Comparison of ENCODE assay signal across 10 cellular contexts in the genomic region with DNA sequence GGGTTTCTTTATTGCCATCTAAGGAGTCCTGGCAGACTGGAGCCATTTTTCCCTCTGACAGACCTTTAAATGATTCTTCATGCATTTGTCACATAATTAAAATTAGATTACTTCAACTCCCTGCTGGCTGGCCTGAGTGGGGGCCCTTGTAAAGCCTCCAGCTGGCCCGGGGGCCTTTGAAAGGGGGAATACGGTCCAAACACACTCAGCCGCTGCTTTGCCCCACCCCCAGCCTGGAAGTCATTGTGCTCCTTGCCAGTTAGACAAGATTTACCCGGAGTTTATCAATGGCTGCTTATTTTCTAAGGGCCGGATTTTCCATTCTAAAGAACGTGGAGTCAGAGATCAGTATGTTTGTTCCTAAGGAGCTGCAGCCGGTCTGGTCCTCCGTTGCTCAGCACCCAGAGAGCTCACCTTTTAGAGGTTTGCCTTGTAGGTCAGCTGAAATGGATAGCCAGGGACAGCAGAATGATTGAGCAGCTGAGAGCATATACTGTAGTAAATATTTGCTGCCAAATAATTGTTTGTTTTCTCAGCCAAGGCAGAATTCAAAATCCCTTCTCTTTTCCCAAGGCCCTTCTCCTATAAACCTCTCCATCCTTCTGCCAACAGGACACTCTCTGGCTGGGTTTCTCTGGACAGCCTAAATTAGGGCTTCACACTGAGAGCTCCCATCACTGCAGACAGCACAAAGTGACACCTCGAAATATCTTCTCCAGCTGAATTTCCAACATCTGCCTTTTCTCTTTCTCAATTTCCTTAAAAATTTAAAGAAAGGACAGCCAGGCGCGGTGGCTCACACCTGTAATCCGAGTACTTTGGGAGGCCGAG.
A peak's percentile ranks its signal among the peaks of the same experiment; 100 is the strongest.
DNase-seq lines count a peak whose midpoint lies in the region; ATAC-seq lines count a peak whose summit lies in the region.
"Had no signal": no experiment of that assay in that cellular context is flagged by ENCODE, and none has a peak within 500 bp of the region (broad histone marks: within the 10 kb centered on the region; RNA-seq: fewer than 3 reads in every experiment).

No MANE protein-coding gene starts in this region.

- DNase-seq in HAP-1 (ENCODE audit: low spot score in 2 of 2) (peak; percentile 58 to 79), adipocyte (ENCODE audit: low read depth) (peak; percentile 45), left ventricle myocardium superior (peak; percentile 64), HPDE6-E6E7 (ENCODE audit: extremely low spot score) (no peak)
- DNase-seq in effector CD8-positive, alpha-beta T cell (lab: John Stamatoyannopoulos, UW): no peak
- DNase-seq: activated CD8-positive, alpha-beta memory T cell treated with anti-CD3 and anti-CD28 coated beads for 24 hours; NCI-H526 had no signal

- H3K36me3 ChIP-seq in HAP-1 (replicated peaks): no peaks in the 10 kb centered on the region
- no peaks in the 10 kb centered on the region for H3K36me3 ChIP-seq in adipocyte (ENCODE audit: control insufficient read depth, insufficient read depth, low read length, severe bottlenecking)
- H3K36me3 ChIP-seq in rectal smooth muscle tissue (ENCODE audit: control insufficient read depth, insufficient read depth, low read length): no peaks in the 10 kb centered on the region

- ATAC-seq in left ventricle myocardium superior (peak; percentile 89), HG02884 (IDR thresholded peaks at IDR 0.05; ENCODE audit: unreplicated experiment) (no peak), HG03342 (IDR thresholded peaks at IDR 0.05; ENCODE audit: unreplicated experiment) (no peak)

- H3K9ac ChIP-seq in adipocyte (ENCODE audit: low read length) (no peak overlapping the region), rectal smooth muscle tissue (ENCODE audit: low read length) (no peak overlapping the region)

- peak overlapping the region; percentile 56 for H3K27ac ChIP-seq in rectal smooth muscle tissue (ENCODE audit: low read depth, low read length)

- in situ Hi-C loops in HAP-1 (cut with MboI; ENCODE audit: low sequenced_read_pairs): no loop called here

- intact Hi-C loops in left ventricle myocardium superior (cut with micrococcal nuclease): no loop called here

- peaks cover 19% of the 10 kb centered on the region for H3K4me1 ChIP-seq in HAP-1
- peaks cover 30% of the 10 kb centered on the region for H3K4me1 ChIP-seq in adipocyte (ENCODE audit: control insufficient read depth, insufficient read depth, low read length)
- H3K4me1 ChIP-seq in rectal smooth muscle tissue (ENCODE audit: control insufficient read depth, insufficient read depth, low read length): no peaks in the 10 kb centered on the region

- peaks cover 5% of the 10 kb centered on the region for H3K9me3 ChIP-seq in HAP-1
- H3K9me3 ChIP-seq in adipocyte (ENCODE audit: control insufficient read depth, low read length): peaks cover 3% of the 10 kb centered on the region

- H3K4me3 ChIP-seq in HAP-1: no peak overlapping the region
- H3K4me3 ChIP-seq in adipocyte (ENCODE audit: low read length): no peak overlapping the region
- H3K4me3 ChIP-seq in rectal smooth muscle tissue (ENCODE audit: low read length): no peak overlapping the region

- H3K27me3 ChIP-seq in HAP-1 (ENCODE audit: low read depth) (no peaks in the 10 kb centered on the region), adipocyte (replicated peaks; ENCODE audit: control insufficient read depth, insufficient read depth, low read length) (no peaks in the 10 kb centered on the region), rectal smooth muscle tissue (ENCODE audit: control insufficient read depth, insufficient read depth, low read length) (no peaks in the 10 kb centered on the region)

Comparison
In these comparisons a context has a peak if more than half of its experiments do, and no peak if none do; other contexts are left out.
1. DNase-seq: peak in HAP-1 (2 of 2), adipocyte (single experiment) and left ventricle myocardium superior (single experiment); none in effector CD8-positive, alpha-beta T cell (single experiment) and HPDE6-E6E7 (single experiment).